In the genomic region with DNA sequence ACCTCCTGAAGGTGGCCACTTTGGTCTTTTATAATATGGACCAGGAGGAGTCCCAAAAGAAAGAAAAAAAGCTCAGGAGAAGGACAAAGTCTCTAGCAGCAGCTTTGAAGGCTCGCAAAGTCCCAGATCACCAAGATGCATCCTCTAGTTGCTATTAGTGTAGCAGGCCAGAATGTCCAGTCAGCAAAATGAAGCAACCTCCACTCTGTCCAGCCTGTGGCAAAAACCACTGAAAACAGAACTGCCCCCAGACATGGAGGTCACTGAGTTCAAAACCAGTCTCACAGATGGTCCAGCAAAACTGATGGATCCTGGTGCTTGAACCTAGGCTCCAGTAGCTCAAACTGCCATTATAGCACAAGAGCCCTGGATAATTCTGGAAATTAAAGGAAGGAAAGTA, we compare ENCODE assay signal across 25 cellular contexts. TPM values are rescaled to one million over a fixed set of nuclear protein-coding genes. Genes with fewer than 3 reads are reported as not detected.
"Had no signal": no experiment of that assay in that cellular context is flagged by ENCODE, and none has a peak within 500 bp of the region (broad histone marks: within the 10 kb centered on the region; RNA-seq: fewer than 3 reads in every experiment).

No MANE protein-coding gene starts in this region.

- H3K4me3 ChIP-seq: esophagus squamous epithelium, neural progenitor cell, sigmoid colon, vagina had no signal

- H3K9me3 ChIP-seq: esophagus squamous epithelium, vagina had no signal

- H3K36me3 ChIP-seq: esophagus squamous epithelium, neural progenitor cell, sigmoid colon, vagina had no signal

- DNase-seq: activated B cell treated with CpG ODN at 0.5 μM for 24 hours; activated CD4-positive, alpha-beta T cell treated with anti-CD3 and anti-CD28 coated beads, Interleukin-2, amount 50 U/mL, for 1 hour; activated CD8-positive, alpha-beta T cell treated with anti-CD3 and anti-CD28 coated beads for 36 hours; activated naive CD8-positive, alpha-beta T cell treated with anti-CD3 and anti-CD28 coated beads, Interleukin-2, amount 50 U/mL, for 24 hours; activated T-cell treated with anti-CD3 and anti-CD28 coated beads, Interleukin-2, amount 50 U/mL, for 4 hours; effector CD8-positive, alpha-beta T cell; esophagus squamous epithelium; foreskin melanocyte; islet precursor cell; naive thymus-derived CD8-positive, alpha-beta T cell; occipital lobe; sigmoid colon; small intestine; stimulated activated CD4-positive, alpha-beta T cell treated with anti-CD3 and anti-CD28 coated beads, Interleukin-4, amount 100 ng/mL, for 24 hours; stimulated activated naive CD8-positive, alpha-beta T cell treated with anti-CD3 and anti-CD28 coated beads, Interleukin-15, amount 100 ng/mL, for 72 hours; T-helper 1 cell had no signal

- H3K4me1 ChIP-seq: esophagus squamous epithelium, neural progenitor cell, parathyroid adenoma, sigmoid colon, vagina had no signal

- ATAC-seq: activated CD8-positive, alpha-beta T cell treated with anti-CD3 and anti-CD28 coated beads for 36 hours; activated naive CD8-positive, alpha-beta T cell treated with anti-CD3 and anti-CD28 coated beads, Interleukin-2, amount 50 U/mL, for 24 hours; activated T-cell treated with anti-CD3 and anti-CD28 coated beads, Interleukin-2, amount 50 U/mL, for 4 hours; naive thymus-derived CD8-positive, alpha-beta T cell; stimulated activated effector memory CD8-positive, alpha-beta T cell treated with anti-CD3 and anti-CD28 coated beads, Interleukin-12 subunit alpha, Interleukin-12 subunit beta, amount 100 ng/mL, for 72 hours; stimulated activated naive CD8-positive, alpha-beta T cell treated with anti-CD3 and anti-CD28 coated beads, Interleukin-15, amount 100 ng/mL, for 72 hours had no signal

- H3K27me3 ChIP-seq: neural progenitor cell, vagina had no signal

- H3K27ac ChIP-seq: epithelial cell of prostate, esophagus squamous epithelium, neural progenitor cell, parathyroid adenoma, sigmoid colon, vagina had no signal

RNA-seq across cellular contexts. Expression of a gene that starts 10.4 kb away (rescaled TPM):
- total RNA-seq: activated CD8-positive, alpha-beta T cell treated with anti-CD3 and anti-CD28 coated beads for 36 hours; dermis microvascular lymphatic vessel endothelial cell; pulmonary artery endothelial cell had no signal
- polyA plus RNA-seq: naive thymus-derived CD8-positive, alpha-beta T cell had no signal

RNA-seq across cellular contexts. Expression of a gene that starts 42.9 kb away (rescaled TPM):
- total RNA-seq: activated T-helper 2 cell treated with anti-CD3 and anti-CD28 coated beads, Interferon-gamma antibody, Interleukin-2, Interleukin-4, amounts not matched to agents 10 μg/mL and 5 μg/mL and 100 μg/mL, durations not matched to agents 14 hours and 24 hours and 36 hours; dermis microvascular lymphatic vessel endothelial cell; occipital lobe; pulmonary artery endothelial cell had no signal

RNA-seq across cellular contexts. Expression of a gene that starts 51.0 kb away (rescaled TPM):
- total RNA-seq: activated B cell treated with CpG ODN at 0.5 μM for 24 hours; activated CD8-positive, alpha-beta T cell treated with anti-CD3 and anti-CD28 coated beads for 36 hours; activated T-cell treated with anti-CD3 and anti-CD28 coated beads, Interleukin-2, amount 50 U/mL, for 4 hours; activated T-helper 2 cell treated with anti-CD3 and anti-CD28 coated beads, Interferon-gamma antibody, Interleukin-2, Interleukin-4, amounts not matched to agents 10 μg/mL and 5 μg/mL and 100 μg/mL, durations not matched to agents 14 hours and 24 hours and 36 hours; dermis microvascular lymphatic vessel endothelial cell; esophagus squamous epithelium; lower leg skin; naive thymus-derived CD8-positive, alpha-beta T cell; occipital lobe; pulmonary artery endothelial cell; sigmoid colon; vagina had no signal
- polyA plus RNA-seq: naive thymus-derived CD8-positive, alpha-beta T cell; small intestine had no signal
